ENCODE assay signal across 18 cellular contexts in genomic region chr12:45478931-45479330, GRCh38.
"Had no signal": no experiment of that assay in that cellular context is flagged by ENCODE, and none has a peak within 500 bp of the region (broad histone marks: within the 10 kb centered on the region; RNA-seq: fewer than 3 reads in every experiment).

No MANE protein-coding gene starts in this region.

- ATAC-seq: naive thymus-derived CD8-positive, alpha-beta T cell; natural killer cell; natural killer cell treated with Interleukin-12 subunit alpha and Interleukin-12 subunit beta and Interleukin-15 and Interleukin-18, amount 100 ng/mL, for 72 hours; pancreas; psoas muscle; right cardiac atrium; right lobe of liver; sciatic nerve had no signal

- H3K36me3 ChIP-seq: neural progenitor cell, neutrophil, ovary, pancreas, prostate gland, right atrium auricular region, right lobe of liver, sigmoid colon, spleen had no signal

- H3K4me3 ChIP-seq: neural progenitor cell, ovary, pancreas, prostate gland, psoas muscle, right atrium auricular region, right lobe of liver, sigmoid colon, skin epidermis, smooth muscle cell, spleen had no signal

- H3K9me3 ChIP-seq: neutrophil, ovary, pancreas, prostate gland, psoas muscle, right lobe of liver had no signal

- H3K4me1 ChIP-seq: neural progenitor cell, pancreas, parathyroid adenoma, prostate gland, right lobe of liver, spleen had no signal

- H3K27ac ChIP-seq: neural progenitor cell, neutrophil, ovary, pancreas, parathyroid adenoma, prostate gland, psoas muscle, right atrium auricular region, right lobe of liver, sigmoid colon, skin epidermis, spleen had no signal
